In the genomic region with DNA sequence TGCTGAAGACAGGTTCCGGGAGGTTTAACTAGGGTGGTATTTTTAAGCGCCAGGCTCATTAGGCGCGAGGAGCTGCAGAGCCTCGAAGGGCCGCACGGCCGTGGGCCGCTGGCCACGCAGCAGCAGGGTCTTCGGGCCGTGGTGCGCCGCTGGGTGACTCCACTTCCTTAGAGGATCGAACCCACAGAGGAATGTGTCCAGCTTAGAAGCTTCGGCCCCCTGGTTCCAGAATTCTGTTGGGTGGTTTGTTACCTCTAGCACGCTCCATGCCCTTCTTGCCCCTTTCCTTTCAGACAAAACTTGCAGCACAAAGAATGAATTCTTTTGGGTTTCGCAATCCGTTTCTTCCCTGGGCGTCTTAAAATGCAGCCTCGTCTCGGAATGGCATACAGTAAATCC, we compare ENCODE assay signal across 8 cellular contexts. TPM values are rescaled to one million over a fixed set of nuclear protein-coding genes. Genes with fewer than 3 reads are reported as not detected.
A peak's percentile ranks its signal among the peaks of the same experiment; 100 is the strongest.
DNase-seq lines count a peak whose midpoint lies in the region; ATAC-seq and TF ChIP-seq lines count a peak whose summit lies in the region.

No MANE protein-coding gene starts in this region.

- H3K4me3 ChIP-seq in iPS DF 6.9 (ENCODE audit: low read length) = peak overlapping the region; percentile 97
- peak overlapping the region; percentile 67 to 96 (median 78) for H3K4me3 ChIP-seq in gastrocnemius medialis

- no peak for TF ChIP-seq POLR2A in gastrocnemius medialis (IDR thresholded peaks at IDR 0.05)

- in situ Hi-C loops in gastrocnemius medialis (cut with MboI; ENCODE audit: low sequenced_read_pairs in 4 of 4) = loop anchor here (5.0 to 10.0 kb wide), 4 partner anchors 52 to 135 kb away; partner anchors contain the start of gene OSBP (in 2 of the 4)

- peaks cover 3% of the 10 kb centered on the region; the same call in 1 of the 2 replicates for H3K36me3 ChIP-seq in ES-I3 (ENCODE audit: insufficient read depth, low read length)
- H3K36me3 ChIP-seq in iPS DF 6.9 (ENCODE audit: control insufficient read depth, insufficient read depth, low read length) = 0 out of 2 replicates have a peak, but pooled peaks cover 4% of the 10 kb centered on the region
- H3K36me3 ChIP-seq in gastrocnemius medialis = peaks cover 0 to 21% of the 10 kb centered on the region in 2 donors

- H3K9ac ChIP-seq in ES-I3 (ENCODE audit: low read depth, low read length) = peak overlapping the region; percentile 98

- TF ChIP-seq CTCF in gastrocnemius medialis (IDR thresholded peaks at IDR 0.05 in 4 of 5, conservative IDR thresholded peaks at IDR 0.05 in 1 of 5) = peak in 1 of 5 experiments; percentile 5

- WGBS in iPS DF 6.9 (ENCODE audit: insufficient coverage, insufficient read length) = no CpG with 5 or more reads among the region's 22 CpGs

- H3K4me1 ChIP-seq in ES-I3 (ENCODE audit: insufficient read depth, low read length) = no peaks in the 10 kb centered on the region
- H3K4me1 ChIP-seq in iPS DF 6.9 (ENCODE audit: control insufficient read depth, insufficient read depth, low read length) = 0 out of 2 replicates have a peak, but pooled peaks cover 1% of the 10 kb centered on the region
- H3K4me1 ChIP-seq in gastrocnemius medialis = peaks cover 19 to 24% of the 10 kb centered on the region in 2 donors

- H3K27ac ChIP-seq in iPS DF 6.9 (ENCODE audit: low read length) (no peak overlapping the region), gastrocnemius medialis (peak overlapping the region; percentile 95 to 99 (median 97))

- no peaks in the 10 kb centered on the region for H3K27me3 ChIP-seq in iPS DF 6.9 (ENCODE audit: control insufficient read depth, insufficient read depth, low read length)
- no peaks in the 10 kb centered on the region for H3K27me3 ChIP-seq in gastrocnemius medialis

- peak; percentile 31 to 37 for ATAC-seq in gastrocnemius medialis

- H3K9me3 ChIP-seq in ES-I3 (ENCODE audit: control insufficient read depth, insufficient read depth, low read length) (no peaks in the 10 kb centered on the region), iPS DF 6.9 (ENCODE audit: control insufficient read depth, insufficient read depth, low read length) (no peaks in the 10 kb centered on the region), gastrocnemius medialis (no peaks in the 10 kb centered on the region)

- DNase-seq in HS-5 (ENCODE audit: low read depth) = peak; percentile 28
- DNase-seq in anterior cingulate cortex (lab: John Stamatoyannopoulos, UW) = peak in 39 of 58 donors; percentile 13 to 73 (median 49)
- DNase-seq in iPS DF 6.9 (ENCODE audit: low read depth, low spot score) = no peak
- DNase-seq in gastrocnemius medialis = peak; percentile 13 to 37
- DNase-seq in HuH-7 (ENCODE audit: low spot score) = no peak
- DNase-seq in T-helper 9 cell = no peak
- no peak for DNase-seq in NCI-H748 (lab: John Stamatoyannopoulos, UW; ENCODE audit: unreplicated experiment)

- intact Hi-C loops in gastrocnemius medialis (cut with DNase I; ENCODE audit: low total_unique reads) = loop anchor here (1.0 to 5.0 kb wide), 6 partner anchors 53 to 1092 kb away; partner anchors contain the start of genes LPXN, STX3 and ZFP91

RNA-seq across cellular contexts. Expression of gene PATL1, which starts 0.8 kb away (rescaled TPM):
- 10 to 100 TPM; 19.0 to 29.9 (median 26.2) TPM for total RNA-seq in gastrocnemius medialis

RNA-seq across cellular contexts. Expression of gene OR10V1, which starts 44.0 kb away (rescaled TPM):
- not detected for total RNA-seq in gastrocnemius medialis

RNA-seq across cellular contexts. Expression of gene OSBP, which starts 54.0 kb away (rescaled TPM):
- total RNA-seq in gastrocnemius medialis = 10 to 100 TPM; 27.4 to 45.2 (median 34.9) TPM

Comparison
In these comparisons a context has a peak if more than half of its experiments do, and no peak if none do; other contexts are left out.
1. DNase-seq: peak in HS-5 (single experiment), anterior cingulate cortex (39 of 58) and gastrocnemius medialis (2 of 2); none in iPS DF 6.9 (single experiment), HuH-7 (single experiment), T-helper 9 cell (single experiment) and NCI-H748 (single experiment).